Comparison of ENCODE assay signal across 12 cellular contexts in the genomic region with DNA sequence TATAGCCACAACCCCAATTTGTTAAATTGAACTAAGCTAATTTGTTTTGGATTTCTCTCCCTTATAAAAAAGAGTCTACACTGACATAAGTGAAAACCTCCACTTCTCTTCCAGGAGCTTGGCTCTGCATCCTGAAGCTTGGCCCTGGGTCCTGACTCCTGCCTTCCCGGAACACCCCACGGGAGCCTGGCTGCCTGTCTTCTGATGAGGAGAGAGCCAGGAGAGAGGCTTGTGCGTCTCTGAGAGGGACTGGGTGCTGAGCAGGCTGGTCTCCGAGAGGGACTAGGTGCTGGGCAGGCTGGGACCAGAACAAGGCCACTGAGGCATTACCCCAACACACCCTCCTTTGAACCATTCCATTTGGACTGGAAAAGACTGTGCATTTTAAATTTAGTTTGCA. TPM values are rescaled to one million over a fixed set of nuclear protein-coding genes. Genes with fewer than 3 reads are reported as not detected.
DNase-seq lines count a peak whose midpoint lies in the region; ATAC-seq and TF ChIP-seq lines count a peak whose summit lies in the region.
"Had no signal": no experiment of that assay in that cellular context is flagged by ENCODE, and none has a peak within 500 bp of the region (broad histone marks: within the 10 kb centered on the region; RNA-seq: fewer than 3 reads in every experiment).

No MANE protein-coding gene starts in this region.

- no peaks in the 10 kb centered on the region for H3K9me3 ChIP-seq in left ventricle myocardium inferior (replicated peaks)
- H3K9me3 ChIP-seq in right atrium auricular region: no peaks in the 10 kb centered on the region
- no peaks in the 10 kb centered on the region for H3K9me3 ChIP-seq in IMR-90 (ENCODE audit: control insufficient read depth, insufficient read depth, low read length)
- H3K9me3 ChIP-seq: A549 had no signal

- H4K5ac ChIP-seq in IMR-90 (ENCODE audit: low read depth, low read length): no peak overlapping the region; the same call in 1 of the 2 replicates

- H3K36me3 ChIP-seq in left ventricle myocardium inferior: no peaks in the 10 kb centered on the region
- H3K36me3 ChIP-seq in right atrium auricular region: no peaks in the 10 kb centered on the region
- H3K36me3 ChIP-seq in IMR-90 (ENCODE audit: control insufficient read depth, insufficient read depth, low read length): no peaks in the 10 kb centered on the region

- H3K27ac ChIP-seq in left ventricle myocardium inferior (replicated peaks): peak overlapping the region; percentile 46
- H3K27ac ChIP-seq in right atrium auricular region: no peak overlapping the region
- no peak overlapping the region for H3K27ac ChIP-seq in IMR-90 (ENCODE audit: insufficient read depth, low read length)

- peaks cover 15% of the 10 kb centered on the region for H3K9me1 ChIP-seq in IMR-90 (ENCODE audit: insufficient read depth, low read length)

- H4K20me1 ChIP-seq in IMR-90 (ENCODE audit: insufficient read depth, low read length): no peaks in the 10 kb centered on the region; the same call in 1 of the 2 replicates

- no peak for ATAC-seq in IMR-90 (ENCODE audit: low read depth)
- no peak for ATAC-seq in GM19351 (IDR thresholded peaks at IDR 0.05; ENCODE audit: unreplicated experiment)
- ATAC-seq: A549 had no signal

- H4K91ac ChIP-seq in IMR-90 (ENCODE audit: insufficient read depth, low read depth, low read length): peak overlapping the region; percentile 21; the same call in 1 of the 2 replicates

- H3K27ac Mint-ChIP-seq in nephron (peak overlapping the region in 2 of 3 experiments; percentile 28 to 47), type B pancreatic cell (peak overlapping the region; percentile 29)

- H2AFZ ChIP-seq in IMR-90 (replicated peaks; ENCODE audit: low read length, poor library complexity): no peak overlapping the region

- dilution Hi-C loops in IMR-90 (cut with HindIII; ENCODE audit: low sequenced_read_pairs, unreplicated experiment): no loop called here

- H3K79me1 ChIP-seq in IMR-90 (ENCODE audit: low read depth in 1 of 2, low read length in 2 of 2): no peaks in the 10 kb centered on the region

- POLR2A ChIA-PET in IMR-90 (lab: Charles Lee; ENCODE audit: unreplicated experiment): no interaction called here

- no TSS peak for BruUV-seq in IMR-90 (replicated peaks; lab: Mats Ljungman, UMichigan)

- no peak for TF ChIP-seq POLR2A in IMR-90 (IDR thresholded peaks at IDR 0.05; ENCODE audit: low read depth, low read length)

- H3K9me3 Mint-ChIP-seq in nephron (no peaks in the 10 kb centered on the region), type B pancreatic cell (no peaks in the 10 kb centered on the region)

- peaks cover 24% of the 10 kb centered on the region for H3K4me1 Mint-ChIP-seq in nephron
- peaks cover 27% of the 10 kb centered on the region for H3K4me1 Mint-ChIP-seq in type B pancreatic cell (ENCODE audit: unreplicated experiment)

- no peak overlapping the region; the same call in 1 of the 2 replicates for H3K4ac ChIP-seq in IMR-90 (ENCODE audit: low read depth, low read length)

- no peak overlapping the region for H3K4me2 ChIP-seq in IMR-90 (ENCODE audit: low read depth, low read length)
- H3K4me2 ChIP-seq: A549 had no signal

- peak overlapping the region; percentile 25; the same call in 1 of the 2 replicates for H3K14ac ChIP-seq in IMR-90 (replicated peaks; ENCODE audit: low read depth, low read length)

- H2BK20ac ChIP-seq in IMR-90 (ENCODE audit: low read depth, low read length): no peak overlapping the region

- H2BK5ac ChIP-seq in IMR-90 (ENCODE audit: low read depth, low read length, poor library complexity, severe bottlenecking): no peak overlapping the region

- TF ChIP-seq CTCF in left ventricle myocardium inferior (IDR thresholded peaks at IDR 0.05; ENCODE audit: borderline replicate concordance) (no peak), right atrium auricular region (IDR thresholded peaks at IDR 0.05) (no peak), IMR-90 (conservative IDR thresholded peaks at IDR 0.05; ENCODE audit: low read depth, low read length) (no peak), nephron (IDR thresholded peaks at IDR 0.05; ENCODE audit: unreplicated experiment in 3 of 3) (no peak), type B pancreatic cell (conservative IDR thresholded peaks at IDR 0.05) (no peak)

- H3K4me3 ChIP-seq in left ventricle myocardium inferior: no peak overlapping the region
- no peak overlapping the region for H3K4me3 ChIP-seq in right atrium auricular region
- H3K4me3 ChIP-seq in IMR-90 (ENCODE audit: insufficient read depth, low read depth, low read length): no peak overlapping the region
- H3K4me3 ChIP-seq: A549 had no signal

- H3K9ac ChIP-seq in IMR-90 (ENCODE audit: low read depth, low read length): no peak overlapping the region

- no peak overlapping the region for H3K23ac ChIP-seq in IMR-90 (ENCODE audit: low read depth, low read length)

- no peak overlapping the region for H3K56ac ChIP-seq in IMR-90 (ENCODE audit: extremely low read depth, insufficient read depth, low read length)

- TF ChIP-seq RAD21 in IMR-90 (IDR thresholded peaks at IDR 0.05; ENCODE audit: low read length): no peak

- CTCF ChIA-PET in IMR-90 (lab: Yijun Ruan, JAX): interaction anchor here (0.6 kb wide), 1 partner anchor 199 kb away, joined by 8 read pairs; no protein-coding TSS in a partner anchor

- H2AK5ac ChIP-seq in IMR-90 (ENCODE audit: low read depth, low read length): peak overlapping the region; percentile 5; the same call in 1 of the 2 replicates

- WGBS in IMR-90 (ENCODE audit: extremely low coverage in 2 of 2, insufficient read length in 1 of 2), 2 experiments: no CpG with 5 or more reads among the region's 4 CpGs

- 0 out of 2 replicates have a peak overlapping the region, but pooled peaks have one; percentile 4 for H3K18ac ChIP-seq in IMR-90 (ENCODE audit: low read depth, low read length)

- intact Hi-C loops in left ventricle myocardium inferior (cut with micrococcal nuclease) (no loop called here), IMR-90 (cut with micrococcal nuclease) (no loop called here)

- no peaks in the 10 kb centered on the region for H3K27me3 ChIP-seq in left ventricle myocardium inferior (ENCODE audit: low read depth)
- no peaks in the 10 kb centered on the region for H3K27me3 ChIP-seq in right atrium auricular region
- 0 out of 2 replicates have a peak, but pooled peaks cover 3% of the 10 kb centered on the region for H3K27me3 ChIP-seq in IMR-90 (ENCODE audit: control insufficient read depth, insufficient read depth, low read length)

- in situ Hi-C loops in IMR-90 (cut with MboI; ENCODE audit: low sequenced_read_pairs): no loop called here

- DNase-seq in left ventricle myocardium inferior (peak; percentile 51), right atrium auricular region (ENCODE audit: low spot score) (no peak), IMR-90 (no peak), type B pancreatic cell (ENCODE audit: extremely low spot score, unreplicated experiment) (no peak), H4 (ENCODE audit: low spot score) (no peak)
- DNase-seq: CD4-positive, CD25-positive, alpha-beta regulatory T cell; DMS53; GF-D8; H7 had no signal

- H4K8ac ChIP-seq in IMR-90 (ENCODE audit: low read depth in 2 of 2, low read length in 2 of 2): no peak overlapping the region

- H3K36me3 Mint-ChIP-seq in nephron (ENCODE audit: low read depth) (no peaks in the 10 kb centered on the region), type B pancreatic cell (no peaks in the 10 kb centered on the region)
- H3K36me3 Mint-ChIP-seq: CD4-positive, CD25-positive, alpha-beta regulatory T cell had no signal

- H3K4me3 Mint-ChIP-seq in nephron (no peak overlapping the region), type B pancreatic cell (no peak overlapping the region)
- H3K4me3 Mint-ChIP-seq: CD4-positive, CD25-positive, alpha-beta regulatory T cell had no signal

- H2AK9ac ChIP-seq in IMR-90 (replicated peaks; ENCODE audit: low read depth, low read length, poor library complexity): no peak overlapping the region

- H3K27me3 Mint-ChIP-seq in nephron (ENCODE audit: low read depth): peaks cover 11% of the 10 kb centered on the region
- no peaks in the 10 kb centered on the region for H3K27me3 Mint-ChIP-seq in type B pancreatic cell

- H2BK15ac ChIP-seq in IMR-90 (ENCODE audit: low read depth, low read length): no peak overlapping the region

- peaks cover 18% of the 10 kb centered on the region for H3K4me1 ChIP-seq in left ventricle myocardium inferior
- H3K4me1 ChIP-seq in right atrium auricular region: peaks cover 0 to 19% of the 10 kb centered on the region in 2 donors
- H3K4me1 ChIP-seq in IMR-90 (ENCODE audit: control insufficient read depth, insufficient read depth, low read length): peaks cover 18% of the 10 kb centered on the region

- H2BK120ac ChIP-seq in IMR-90 (ENCODE audit: low read depth, low read length): peak overlapping the region; percentile 32

TF ChIP-seq in IMR-90, 13 proteins besides CTCF, POLR2A, EP300 and RAD21 (continues in another document):
- TF ChIP-seq BHLHE40 (IDR thresholded peaks at IDR 0.05; ENCODE audit: low read depth, low read length) (no peak), CEBPB (IDR thresholded peaks at IDR 0.05; ENCODE audit: low read depth, low read length) (no peak), MAZ (IDR thresholded peaks at IDR 0.05; ENCODE audit: borderline replicate concordance, low read depth, low read length) (no peak), MAFK (IDR thresholded peaks at IDR 0.05; ENCODE audit: low read depth, low read length) (no peak), RCOR1 (IDR thresholded peaks at IDR 0.05; ENCODE audit: insufficient replicate concordance, low read length) (no peak), CHD1 (IDR thresholded peaks at IDR 0.05; ENCODE audit: low read depth, low read length) (no peak)

RNA-seq across cellular contexts. Expression of gene PTGES, which starts 6.5 kb away (rescaled TPM):
- total RNA-seq in left ventricle myocardium inferior (1.9 TPM), right atrium auricular region (1 to 10 TPM; 1.1 to 2.6 TPM), IMR-90 (2012; rRNA removed) (2.8 and 3.2 TPM in 2 replicates), type B pancreatic cell (ENCODE audit: low replicate concordance) (29.1 and 67.1 TPM in 2 replicates)
- 6.3 TPM in 2 replicates for polyA plus RNA-seq in IMR-90 (2012; rRNA removed)
- polyA plus RNA-seq in IMR-90 (2012; cell fraction: cytosol; rRNA removed): 6.9 and 12.7 TPM in 2 replicates
- polyA plus RNA-seq in IMR-90 (2012; cell fraction: nucleus; rRNA removed; ENCODE audit: low replicate concordance): 1.5 TPM in 2 replicates
- total RNA-seq in H4 (2014; rRNA removed; shearing (Covaris generic)): 13.0 and 14.2 TPM in 2 replicates
- total RNA-seq: CD4-positive, CD25-positive, alpha-beta regulatory T cell had no signal

RNA-seq across cellular contexts. Expression of gene TOR1B, which starts 43.7 kb away (rescaled TPM):
- total RNA-seq in left ventricle myocardium inferior (10.6 TPM), right atrium auricular region (10 to 100 TPM; 10.2 to 12.3 TPM), IMR-90 (2012; rRNA removed) (15.6 and 16.4 TPM in 2 replicates), type B pancreatic cell (ENCODE audit: low replicate concordance) (19.4 and 23.5 TPM in 2 replicates)
- 20.5 and 21.0 TPM in 2 replicates for polyA plus RNA-seq in IMR-90 (2012; rRNA removed)
- polyA plus RNA-seq in IMR-90 (2012; cell fraction: cytosol; rRNA removed): 22.9 and 28.0 TPM in 2 replicates
- 15.8 and 20.5 TPM in 2 replicates for polyA plus RNA-seq in IMR-90 (2012; cell fraction: nucleus; rRNA removed; ENCODE audit: low replicate concordance)
- total RNA-seq in H4 (2014; rRNA removed; shearing (Covaris generic)): 45.5 and 57.7 TPM in 2 replicates
